21 cellular contexts compared by ENCODE assay signal in the genomic region with DNA sequence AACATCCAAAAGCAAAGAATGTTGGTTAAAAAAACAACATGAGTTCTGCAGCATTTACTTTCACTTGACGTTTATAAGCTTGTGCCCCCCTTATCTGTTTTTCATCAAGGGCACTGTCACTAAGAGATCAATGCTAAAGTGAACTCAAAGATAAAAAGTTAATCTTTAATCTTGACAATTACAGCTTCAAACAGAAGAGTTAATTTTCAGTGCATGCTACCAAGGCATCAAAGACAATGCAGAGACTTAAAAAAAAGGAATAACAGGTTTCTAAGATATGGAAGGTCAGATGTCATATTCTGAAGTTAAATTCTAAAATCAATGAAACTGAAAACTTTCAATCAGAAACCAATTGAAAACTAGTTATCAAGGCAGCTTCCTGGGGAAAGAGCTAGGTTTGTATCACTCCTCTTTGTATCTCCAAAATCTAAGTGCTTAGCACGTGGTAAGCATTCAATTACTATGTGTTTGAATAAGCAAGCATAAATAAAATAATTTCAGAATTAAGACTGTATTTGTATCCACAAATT.
"Had no signal": no experiment of that assay in that cellular context is flagged by ENCODE, and none has a peak within 500 bp of the region (broad histone marks: within the 10 kb centered on the region; RNA-seq: fewer than 3 reads in every experiment).

No MANE protein-coding gene starts in this region.

- H3K27ac ChIP-seq: epithelial cell of prostate, esophagus muscularis mucosa, gastrocnemius medialis, neural progenitor cell, ovary, right atrium auricular region, tibial artery, upper lobe of right lung, vagina had no signal

- H3K9me3 ChIP-seq: esophagus muscularis mucosa, gastrocnemius medialis, ovary, right atrium auricular region, tibial artery, upper lobe of right lung, vagina had no signal

- H3K36me3 ChIP-seq: ovary had no signal

- FAIRE-seq: colon, keratinocyte had no signal

- H3K4me3 ChIP-seq: esophagus muscularis mucosa, gastrocnemius medialis, neural progenitor cell, ovary, right atrium auricular region, tibial artery, upper lobe of right lung, vagina had no signal

- H2AFZ ChIP-seq: neural progenitor cell had no signal

- H3K27me3 ChIP-seq: esophagus muscularis mucosa, gastrocnemius medialis, neural progenitor cell, ovary, right atrium auricular region, tibial artery, upper lobe of right lung, vagina had no signal

- DNase-seq: effector memory CD8-positive, alpha-beta T cell; gastrocnemius medialis; glutamatergic neuron; immature natural killer cell; mammary epithelial cell; nucleus accumbens; ovary; stimulated activated CD4-positive, alpha-beta T cell treated with anti-CD3 and anti-CD28 coated beads, Interleukin-4, amount 100 ng/mL, for 1 hour; stimulated activated CD8-positive, alpha-beta memory T cell treated with anti-CD3 and anti-CD28 coated beads, Interleukin-4, amount 100 ng/mL, for 48 hours; stimulated activated naive CD8-positive, alpha-beta T cell treated with anti-CD3 and anti-CD28 coated beads, Interleukin-15, Interleukin-2, amounts not matched to agents 100 U/mL and 50 U/mL, for 24 hours; tibial artery; upper lobe of right lung had no signal

- ATAC-seq: effector memory CD8-positive, alpha-beta T cell; gastrocnemius medialis; natural killer cell treated with Interleukin-12 subunit alpha and Interleukin-12 subunit beta and Interleukin-15 and Interleukin-18, amount 100 ng/mL, for 72 hours; stimulated activated effector memory CD8-positive, alpha-beta T cell treated with anti-CD3 and anti-CD28 coated beads, Interleukin-12 subunit alpha, Interleukin-12 subunit beta, amount 100 ng/mL, for 72 hours; stimulated activated naive CD8-positive, alpha-beta T cell treated with anti-CD3 and anti-CD28 coated beads, Interleukin-15, Interleukin-2, amounts not matched to agents 100 U/mL and 50 U/mL, for 24 hours; upper lobe of right lung had no signal

- H3K4me1 ChIP-seq: gastrocnemius medialis, neural progenitor cell, right atrium auricular region, tibial artery, upper lobe of right lung, vagina had no signal

- H3K4me2 ChIP-seq: neural progenitor cell had no signal
